25 cellular contexts compared by ENCODE assay signal in the genomic region with DNA sequence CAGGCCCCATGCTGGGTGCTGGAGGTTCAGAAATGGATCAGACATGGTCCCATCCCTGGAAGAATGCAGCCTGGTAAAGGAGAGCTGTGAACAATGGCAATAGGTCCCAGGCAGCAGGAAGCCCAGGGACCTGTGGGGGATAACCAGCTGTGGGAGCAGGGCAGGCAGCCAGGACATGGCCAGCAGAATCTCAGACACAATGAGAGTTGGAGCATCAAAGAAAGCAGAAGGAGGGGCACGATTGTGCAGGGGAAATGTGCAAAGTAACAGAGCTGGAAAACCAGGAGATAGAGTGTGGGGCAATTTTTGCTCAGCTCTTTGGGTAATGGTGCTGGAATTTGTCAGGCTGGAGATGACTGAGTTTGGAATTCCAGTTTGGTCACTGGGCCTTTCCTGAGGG. TPM values are rescaled to one million over a fixed set of nuclear protein-coding genes. Genes with fewer than 3 reads are reported as not detected.
DNase-seq lines count a peak whose midpoint lies in the region; TF ChIP-seq lines count a peak whose summit lies in the region.
"Had no signal": no experiment of that assay in that cellular context is flagged by ENCODE, and none has a peak within 500 bp of the region (broad histone marks: within the 10 kb centered on the region; RNA-seq: fewer than 3 reads in every experiment).

No MANE protein-coding gene starts in this region.

- H3K4me3 Mint-ChIP-seq in neural crest cell (no peak overlapping the region), glutamatergic neuron (ENCODE audit: unreplicated experiment) (no peak overlapping the region)
- H3K4me3 Mint-ChIP-seq: CD4-positive, CD25-positive, alpha-beta regulatory T cell; GM23338; HFFc6 had no signal

- no peaks in the 10 kb centered on the region for H3K36me3 Mint-ChIP-seq in neural crest cell (ENCODE audit: low read depth)
- H3K36me3 Mint-ChIP-seq in glutamatergic neuron (ENCODE audit: unreplicated experiment) = peaks cover 4% of the 10 kb centered on the region
- H3K36me3 Mint-ChIP-seq: CD4-positive, CD25-positive, alpha-beta regulatory T cell had no signal

- TF ChIP-seq CTCF in AG10803 (conservative IDR thresholded peaks at IDR 0.05; ENCODE audit: low read length) (no peak), fibroblast of pulmonary artery (IDR thresholded peaks at IDR 0.05; ENCODE audit: low read length, missing control alignments) (no peak), neural crest cell (conservative IDR thresholded peaks at IDR 0.05) (no peak), glutamatergic neuron (IDR thresholded peaks at IDR 0.05; ENCODE audit: partially characterized antibody, unreplicated experiment) (no peak)

- H3K4me3 ChIP-seq in AG10803 (ENCODE audit: low read length) (no peak overlapping the region), fibroblast of pulmonary artery (replicated peaks; ENCODE audit: low read depth, low read length) (no peak overlapping the region)
- H3K4me3 ChIP-seq: BLaER1, GM12878, GM23338, HAP-1, MG63 had no signal

- DNase-seq in AG10803 (ENCODE audit: low read depth) (peak; percentile 40), GM03348 (ENCODE audit: low spot score) (peak; percentile 18), fibroblast of pulmonary artery (ENCODE audit: low read depth) (peak; percentile 55), neural crest cell (ENCODE audit: low read depth, low spot score) (no peak), nucleus accumbens (lab: John Stamatoyannopoulos, UW) (no peak), glutamatergic neuron (no peak), cerebellar cortex (ENCODE audit: low spot score) (no peak)
- DNase-seq: ACHN; CD4-positive, CD25-positive, alpha-beta regulatory T cell; HFFc6; IMR-90; KG1; MG63; NCI-H1105 treated with DMSO at 0.1 percent for 48 hours; NCI-H146; NCI-H2029; NCI-H524 treated with DMSO at 0.1 percent for 48 hours; NCI-H774; SHP77 treated with DMSO at 0.1 percent for 48 hours; SW 1271 had no signal

- H3K27ac Mint-ChIP-seq in neural crest cell (ENCODE audit: unreplicated experiment) = peak overlapping the region; percentile 58
- H3K27ac Mint-ChIP-seq in glutamatergic neuron (ENCODE audit: unreplicated experiment) = no peak overlapping the region
- H3K27ac Mint-ChIP-seq: CD4-positive, CD25-positive, alpha-beta regulatory T cell; GM23338; HFFc6 had no signal

- H3K27me3 Mint-ChIP-seq in neural crest cell (ENCODE audit: low read depth) (no peaks in the 10 kb centered on the region), glutamatergic neuron (ENCODE audit: unreplicated experiment) (peaks cover 3% of the 10 kb centered on the region)
- H3K27me3 Mint-ChIP-seq: CD4-positive, CD25-positive, alpha-beta regulatory T cell had no signal

- H3K4me1 Mint-ChIP-seq in neural crest cell = peaks cover 35% of the 10 kb centered on the region
- peaks cover 14% of the 10 kb centered on the region for H3K4me1 Mint-ChIP-seq in glutamatergic neuron (ENCODE audit: low read depth, unreplicated experiment)
- H3K4me1 Mint-ChIP-seq: CD4-positive, CD25-positive, alpha-beta regulatory T cell had no signal

- H3K9me3 Mint-ChIP-seq in neural crest cell (no peaks in the 10 kb centered on the region), glutamatergic neuron (ENCODE audit: unreplicated experiment) (peaks cover 3% of the 10 kb centered on the region)
- H3K9me3 Mint-ChIP-seq: GM23338, HFFc6 had no signal

RNA-seq across cellular contexts. Expression of a gene that starts 44.3 kb away (rescaled TPM):
- total RNA-seq in neural crest cell (not detected in 2 replicates), glutamatergic neuron (ENCODE audit: unreplicated experiment) (not detected)
- total RNA-seq: G401, GM12878, GM23338, HFFc6, IMR-90 had no signal

Comparison
In these comparisons a context has a peak if more than half of its experiments do, and no peak if none do; other contexts are left out.
1. DNase-seq: peak in AG10803 (single experiment), GM03348 (single experiment) and fibroblast of pulmonary artery (single experiment); none in neural crest cell (single experiment), nucleus accumbens (0 of 56), glutamatergic neuron (single experiment) and cerebellar cortex (single experiment).